Comparison of ENCODE assay signal across 8 cellular contexts in genomic region chr2:174683392-174683759, GRCh38.
DNase-seq lines count a peak whose midpoint lies in the region; ATAC-seq and TF ChIP-seq lines count a peak whose summit lies in the region.

No MANE protein-coding gene starts in this region.

- H3K4me1 ChIP-seq in heart right ventricle (peaks cover 0 to 47% (median 36%) of the 10 kb centered on the region in 9 donors), psoas muscle (no peaks in the 10 kb centered on the region)

- H3K4me1 Mint-ChIP-seq in activated CD4-positive, alpha-beta T cell treated with anti-CD3 and anti-CD28 coated beads for 36 hours, result peaks cover 46% of the 10 kb centered on the region
- H3K4me1 Mint-ChIP-seq in activated CD8-positive, alpha-beta T cell treated with anti-CD3 and anti-CD28 coated beads, Interleukin-2, amount 10 ng/mL, durations not matched to agents 7 days and 5 days (ENCODE audit: low read depth), result peaks cover 71% of the 10 kb centered on the region

- intact Hi-C loops in activated CD4-positive, alpha-beta T cell treated with anti-CD3 and anti-CD28 coated beads for 36 hours (cut with DNase I, micrococcal nuclease), result loop anchor here (1.0 to 2.0 kb wide), 5 partner anchors 49 to 197 kb away; partner anchors contain the start of gene GPR155 (in 1 of the 2)
- intact Hi-C loops in heart right ventricle (cut with DNase I) (loop anchor here in 7 of 10 donors (5.0 to 10.0 kb wide), 5 partner anchors 69 to 109 kb away; no protein-coding TSS in a partner anchor), psoas muscle (cut with DNase I) (loop anchor here (5.0 to 10.0 kb wide), 3 partner anchors 109 to 221 kb away; no protein-coding TSS in a partner anchor)

- peaks cover 5% of the 10 kb centered on the region for H3K36me3 Mint-ChIP-seq in activated CD4-positive, alpha-beta T cell treated with anti-CD3 and anti-CD28 coated beads for 36 hours (ENCODE audit: low read depth)
- peaks cover 20% of the 10 kb centered on the region for H3K36me3 Mint-ChIP-seq in activated CD8-positive, alpha-beta T cell treated with anti-CD3 and anti-CD28 coated beads, Interleukin-2, amount 10 ng/mL, durations not matched to agents 7 days and 5 days (ENCODE audit: low read depth)

- H3K9me3 Mint-ChIP-seq in activated CD4-positive, alpha-beta T cell treated with anti-CD3 and anti-CD28 coated beads for 36 hours (ENCODE audit: low read depth), result no peaks in the 10 kb centered on the region
- H3K9me3 Mint-ChIP-seq in activated CD8-positive, alpha-beta T cell treated with anti-CD3 and anti-CD28 coated beads, Interleukin-2, amount 10 ng/mL, durations not matched to agents 7 days and 5 days (ENCODE audit: insufficient read depth), result no peaks in the 10 kb centered on the region

- WGBS in heart right ventricle, 2 donors, result 6 to 7% methylated on average over 10 of the region's 10 CpGs
- 10 to 19% (median 15%) methylated on average over 10 of the region's 10 CpGs for WGBS in psoas muscle, 3 donors

- DNase-seq in activated CD4-positive, alpha-beta T cell treated with anti-CD3 and anti-CD28 coated beads for 36 hours, result peak; percentile 34
- no peak for DNase-seq in activated CD4-positive, alpha-beta T cell treated with anti-CD3 and anti-CD28 coated beads for 1 hour
- DNase-seq in Jurkat, Clone E6-1 (ENCODE audit: low read depth, low spot score), result peak; percentile 51
- DNase-seq in activated CD8-positive, alpha-beta T cell treated with anti-CD3 and anti-CD28 coated beads, Interleukin-2, amount 10 ng/mL, durations not matched to agents 7 days and 5 days, result peak; percentile 46
- DNase-seq in heart right ventricle (no peak), psoas muscle (no peak), ureter (ENCODE audit: low spot score) (no peak)

- CTCF ChIA-PET in activated CD4-positive, alpha-beta T cell treated with anti-CD3 and anti-CD28 coated beads for 36 hours (lab: Charles Lee), result interaction anchor here (0.7 to 8.8 kb wide), 13 partner anchors 9 to 221 kb away, joined by 3 to 172 read pairs (median 3); no protein-coding TSS in a partner anchor
- CTCF ChIA-PET in activated CD8-positive, alpha-beta T cell treated with anti-CD3 and anti-CD28 coated beads, Interleukin-2, amount 10 ng/mL, durations not matched to agents 7 days and 5 days (lab: Charles Lee), result interaction anchor here (0.7 to 9.3 kb wide), 15 partner anchors 15 to 485 kb away, joined by 3 to 183 read pairs (median 7); partner anchors contain the start of gene WIPF1

- POLR2A ChIA-PET in activated CD4-positive, alpha-beta T cell treated with anti-CD3 and anti-CD28 coated beads for 36 hours (lab: Charles Lee), result interaction anchor here (0.6 to 1.1 kb wide), 2 partner anchors 10 to 88 kb away, joined by 3 to 5 read pairs; no protein-coding TSS in a partner anchor
- POLR2A ChIA-PET in activated CD8-positive, alpha-beta T cell treated with anti-CD3 and anti-CD28 coated beads, Interleukin-2, amount 10 ng/mL, durations not matched to agents 7 days and 5 days (lab: Charles Lee), result interaction anchor here (0.6 to 3.3 kb wide), 8 partner anchors 25 to 224 kb away, joined by 3 to 55 read pairs (median 4); partner anchors contain the start of genes GPR155 and WIPF1

- TF ChIP-seq CTCF in heart right ventricle (IDR thresholded peaks at IDR 0.05) (peak in 2 of 9 donors; percentile 30), psoas muscle (IDR thresholded peaks at IDR 0.05) (no peak)

- H3K36me3 ChIP-seq in heart right ventricle (peaks cover 0 to 8% (median 0%) of the 10 kb centered on the region in 9 donors), psoas muscle (ENCODE audit: insufficient read depth in 1 of 2, low read depth in 1 of 2) (no peaks in the 10 kb centered on the region)

- H3K4me3 ChIP-seq in Jurkat, Clone E6-1 (ENCODE audit: low read length), result peak overlapping the region; percentile 67
- H3K4me3 ChIP-seq in heart right ventricle (peak overlapping the region in 9 of 10 donors; percentile 76 to 97 (median 92)), psoas muscle (peak overlapping the region; percentile 79)

- H3K27ac Mint-ChIP-seq in activated CD4-positive, alpha-beta T cell treated with anti-CD3 and anti-CD28 coated beads for 36 hours, result peak overlapping the region; percentile 90
- H3K27ac Mint-ChIP-seq in activated CD8-positive, alpha-beta T cell treated with anti-CD3 and anti-CD28 coated beads, Interleukin-2, amount 10 ng/mL, durations not matched to agents 7 days and 5 days, result peak overlapping the region; percentile 88

- H3K27me3 ChIP-seq in heart right ventricle (no peaks in the 10 kb centered on the region), psoas muscle (ENCODE audit: insufficient read depth in 3 of 3, low read length in 2 of 3) (peaks cover 0 to 30% (median 0%) of the 10 kb centered on the region in 3 donors)

- no peaks in the 10 kb centered on the region for H3K9me3 ChIP-seq in heart right ventricle
- no peaks in the 10 kb centered on the region for H3K9me3 ChIP-seq in psoas muscle

- no peaks in the 10 kb centered on the region for H3K27me3 Mint-ChIP-seq in activated CD4-positive, alpha-beta T cell treated with anti-CD3 and anti-CD28 coated beads for 36 hours
- no peaks in the 10 kb centered on the region for H3K27me3 Mint-ChIP-seq in activated CD8-positive, alpha-beta T cell treated with anti-CD3 and anti-CD28 coated beads, Interleukin-2, amount 10 ng/mL, durations not matched to agents 7 days and 5 days (ENCODE audit: low read depth)

- H3K4me3 Mint-ChIP-seq in activated CD4-positive, alpha-beta T cell treated with anti-CD3 and anti-CD28 coated beads for 36 hours, result peak overlapping the region; percentile 82
- H3K4me3 Mint-ChIP-seq in activated CD8-positive, alpha-beta T cell treated with anti-CD3 and anti-CD28 coated beads, Interleukin-2, amount 10 ng/mL, durations not matched to agents 7 days and 5 days, result peak overlapping the region; percentile 81

- peak; percentile 53 for ATAC-seq in activated CD4-positive, alpha-beta T cell treated with anti-CD3 and anti-CD28 coated beads for 36 hours
- peak; percentile 37 for ATAC-seq in activated CD8-positive, alpha-beta T cell treated with anti-CD3 and anti-CD28 coated beads, Interleukin-2, amount 10 ng/mL, durations not matched to agents 7 days and 5 days
- ATAC-seq in heart right ventricle (peak in 5 of 8 donors; percentile 11 to 52 (median 41)), psoas muscle (peak in 1 of 4 donors; percentile 46), GM18502 (IDR thresholded peaks at IDR 0.05; ENCODE audit: poor library complexity, unreplicated experiment) (no peak)

- H3K27ac ChIP-seq in heart right ventricle (peak overlapping the region in 9 of 10 donors; percentile 31 to 92 (median 88)), psoas muscle (no peak overlapping the region)

Comparison
In these comparisons a context has a peak if more than half of its experiments do, and no peak if none do; other contexts are left out.
1. DNase-seq: peak in activated CD4-positive, alpha-beta T cell treated with anti-CD3 and anti-CD28 coated beads for 36 hours (single experiment), Jurkat, Clone E6-1 (single experiment) and activated CD8-positive, alpha-beta T cell treated with anti-CD3 and anti-CD28 coated beads, Interleukin-2, amount 10 ng/mL, durations not matched to agents 7 days and 5 days (single experiment); none in activated CD4-positive, alpha-beta T cell treated with anti-CD3 and anti-CD28 coated beads for 1 hour (single experiment), heart right ventricle (0 of 2), psoas muscle (0 of 2) and ureter (single experiment).
2. Peak in every context shown above with its lines, with median percentiles within 50 percentile points of each other: H3K4me3 ChIP-seq.